20 cellular contexts compared by ENCODE assay signal in genomic region chr6:145688493-145688905, GRCh38. TPM values are rescaled to one million over a fixed set of nuclear protein-coding genes. Genes with fewer than 3 reads are reported as not detected.
DNase-seq lines count a peak whose midpoint lies in the region; TF ChIP-seq lines count a peak whose summit lies in the region.
"Had no signal": no experiment of that assay in that cellular context is flagged by ENCODE, and none has a peak within 500 bp of the region (broad histone marks: within the 10 kb centered on the region; RNA-seq: fewer than 3 reads in every experiment).

No MANE protein-coding gene starts in this region.

- no peaks in the 10 kb centered on the region for H3K4me1 ChIP-seq in vagina

- H3K4me3 ChIP-seq in vagina: no peak overlapping the region
- H3K4me3 ChIP-seq: GM12878, HAP-1, smooth muscle cell had no signal

- intact Hi-C loops in vagina (cut with DNase I): no loop called here

- TF ChIP-seq CTCF in vagina (IDR thresholded peaks at IDR 0.05): no peak

- H3K27ac ChIP-seq in epithelial cell of prostate: no peak overlapping the region
- H3K27ac ChIP-seq in vagina: no peak overlapping the region
- H3K27ac ChIP-seq: C4-2B had no signal

- H3K9me3 ChIP-seq in vagina: no peaks in the 10 kb centered on the region
- H3K9me3 ChIP-seq: HAP-1 had no signal

- H3K36me3 ChIP-seq in vagina: peaks cover 0 to 3% of the 10 kb centered on the region in 2 donors
- H3K36me3 ChIP-seq: HAP-1 had no signal

- no peak for TF ChIP-seq POLR2A in vagina (IDR thresholded peaks at IDR 0.05)

- no peaks in the 10 kb centered on the region for H3K27me3 ChIP-seq in vagina

- DNase-seq in EH (ENCODE audit: low read depth) (peak; percentile 71), NCI-H345 (lab: John Stamatoyannopoulos, UW) (peak; percentile 31), epithelial cell of prostate (ENCODE audit: low read depth, low spot score) (peak; percentile 12), non-pigmented ciliary epithelial cell (ENCODE audit: low read depth) (peak; percentile 37), vagina (ENCODE audit: extremely low spot score in 2 of 2) (no peak), Ammon's horn (ENCODE audit: low spot score) (no peak), AG08396 (ENCODE audit: low spot score) (no peak)
- no peak for DNase-seq in stimulated activated CD4-positive, alpha-beta T cell treated with anti-CD3 and anti-CD28 coated beads, Interleukin-15, amount 100 ng/mL, for 24 hours
- DNase-seq: activated CD4-positive, alpha-beta memory T cell treated with anti-CD3 and anti-CD28 coated beads, Interleukin-2, amount 10 ng/mL, durations not matched to agents 7 days and 5 days; aorta; effector CD4-positive, alpha-beta T cell; islet precursor cell; KBM-7; midbrain; NCI-H446; occipital lobe had no signal

RNA-seq across cellular contexts. Expression of gene EPM2A, which starts 46.8 kb away (rescaled TPM):
- total RNA-seq in vagina: 14.0 TPM

Comparison
In these comparisons a context has a peak if more than half of its experiments do, and no peak if none do; other contexts are left out.
1. DNase-seq: peak in EH (single experiment), NCI-H345 (single experiment), epithelial cell of prostate (single experiment) and non-pigmented ciliary epithelial cell (single experiment); none in vagina (0 of 2), Ammon's horn (single experiment), stimulated activated CD4-positive, alpha-beta T cell treated with anti-CD3 and anti-CD28 coated beads, Interleukin-15, amount 100 ng/mL, for 24 hours (single experiment) and AG08396 (single experiment).